1 cellular context compared by ENCODE assay signal in the genomic region with DNA sequence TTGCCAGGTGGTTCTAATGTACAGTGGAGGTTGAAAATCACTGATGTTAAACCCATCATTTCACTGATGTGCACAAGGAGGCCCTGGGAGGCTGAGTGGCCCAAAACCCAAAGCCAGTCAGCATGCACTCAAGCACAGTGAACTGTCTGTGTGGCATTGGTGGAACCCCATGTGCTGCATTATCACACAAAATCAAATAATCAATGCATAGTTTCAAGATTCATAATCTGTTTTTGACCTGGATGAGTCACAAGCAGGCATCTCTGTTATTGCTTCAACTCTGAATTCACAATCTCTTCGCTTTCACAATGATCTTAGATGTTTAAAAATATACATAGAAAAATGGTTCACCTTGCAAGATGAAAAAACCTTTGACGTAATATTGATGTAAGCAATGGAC.
A peak's percentile ranks its signal among the peaks of the same experiment; 100 is the strongest.
TF ChIP-seq lines count a peak whose summit lies in the region.

No MANE protein-coding gene starts in this region.

TF ChIP-seq in SK-N-SH, 30 proteins besides CTCF, POLR2A, EP300 and RAD21:
- TF ChIP-seq FOXJ3 (CRISPR knock-in tag; IDR thresholded peaks at IDR 0.05) (no peak), RFX5 (IDR thresholded peaks at IDR 0.05; ENCODE audit: low read length) (no peak), YY1 (IDR thresholded peaks at IDR 0.05; ENCODE audit: low read depth) (no peak), SIN3A (IDR thresholded peaks at IDR 0.05; ENCODE audit: borderline replicate concordance, low read depth, low read length) (no peak), POLR2AphosphoS5 (IDR thresholded peaks at IDR 0.05; ENCODE audit: low read depth, low read length) (no peak), GABPA (IDR thresholded peaks at IDR 0.05; ENCODE audit: low read depth) (no peak), FOXM1 (IDR thresholded peaks at IDR 0.05; ENCODE audit: low read depth) (no peak), NRF1 (IDR thresholded peaks at IDR 0.05; ENCODE audit: low read depth, low read length) (no peak), GATA2 (CRISPR knock-in tag; IDR thresholded peaks at IDR 0.05) (no peak), TEAD4 (IDR thresholded peaks at IDR 0.05; ENCODE audit: borderline replicate concordance, insufficient read depth) (0 out of 2 replicates have a peak, but pooled peaks have one; percentile 14), SMC3 (IDR thresholded peaks at IDR 0.05; ENCODE audit: low read depth, low read length) (no peak), CHD2 (IDR thresholded peaks at IDR 0.05; ENCODE audit: low read length, partially characterized antibody) (no peak), EZH2phosphoT487 (IDR thresholded peaks at IDR 0.05; ENCODE audit: borderline replicate concordance, low read depth) (no peak), NFIC (IDR thresholded peaks at IDR 0.05; ENCODE audit: borderline replicate concordance) (no peak), MEF2A (IDR thresholded peaks at IDR 0.05; ENCODE audit: borderline replicate concordance, low read depth) (no peak), TCF12 (IDR thresholded peaks at IDR 0.05) (peak; percentile 58), TAF1 (IDR thresholded peaks at IDR 0.05; ENCODE audit: borderline replicate concordance, low read depth, low read length) (no peak), RXRA (IDR thresholded peaks at IDR 0.05; ENCODE audit: borderline replicate concordance, low read depth) (peak; percentile 53; the same call in 1 of the 2 replicates), JUND (IDR thresholded peaks at IDR 0.05) (peak; percentile 61), RCOR1 (IDR thresholded peaks at IDR 0.05; ENCODE audit: low read length) (no peak), ELF1 (IDR thresholded peaks at IDR 0.05) (no peak), FOSL2 (IDR thresholded peaks at IDR 0.05; ENCODE audit: borderline replicate concordance, low read depth) (peak; percentile 60), MXI1 (IDR thresholded peaks at IDR 0.05; ENCODE audit: low read depth, low read length) (no peak)
- TF ChIP-seq, protein P1, sequence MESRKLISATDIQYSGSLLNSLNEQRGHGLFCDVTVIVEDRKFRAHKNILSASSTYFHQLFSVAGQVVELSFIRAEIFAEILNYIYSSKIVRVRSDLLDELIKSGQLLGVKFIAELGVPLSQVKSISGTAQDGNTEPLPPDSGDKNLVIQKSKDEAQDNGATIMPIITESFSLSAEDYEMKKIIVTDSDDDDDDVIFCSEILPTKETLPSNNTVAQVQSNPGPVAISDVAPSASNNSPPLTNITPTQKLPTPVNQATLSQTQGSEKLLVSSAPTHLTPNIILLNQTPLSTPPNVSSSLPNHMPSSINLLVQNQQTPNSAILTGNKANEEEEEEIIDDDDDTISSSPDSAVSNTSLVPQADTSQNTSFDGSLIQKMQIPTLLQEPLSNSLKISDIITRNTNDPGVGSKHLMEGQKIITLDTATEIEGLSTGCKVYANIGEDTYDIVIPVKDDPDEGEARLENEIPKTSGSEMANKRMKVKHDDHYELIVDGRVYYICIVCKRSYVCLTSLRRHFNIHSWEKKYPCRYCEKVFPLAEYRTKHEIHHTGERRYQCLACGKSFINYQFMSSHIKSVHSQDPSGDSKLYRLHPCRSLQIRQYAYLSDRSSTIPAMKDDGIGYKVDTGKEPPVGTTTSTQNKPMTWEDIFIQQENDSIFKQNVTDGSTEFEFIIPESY (IDR thresholded peaks at IDR 0.05; ENCODE audit: borderline replicate concordance, low read depth): no peak
- TF ChIP-seq, protein P2, sequence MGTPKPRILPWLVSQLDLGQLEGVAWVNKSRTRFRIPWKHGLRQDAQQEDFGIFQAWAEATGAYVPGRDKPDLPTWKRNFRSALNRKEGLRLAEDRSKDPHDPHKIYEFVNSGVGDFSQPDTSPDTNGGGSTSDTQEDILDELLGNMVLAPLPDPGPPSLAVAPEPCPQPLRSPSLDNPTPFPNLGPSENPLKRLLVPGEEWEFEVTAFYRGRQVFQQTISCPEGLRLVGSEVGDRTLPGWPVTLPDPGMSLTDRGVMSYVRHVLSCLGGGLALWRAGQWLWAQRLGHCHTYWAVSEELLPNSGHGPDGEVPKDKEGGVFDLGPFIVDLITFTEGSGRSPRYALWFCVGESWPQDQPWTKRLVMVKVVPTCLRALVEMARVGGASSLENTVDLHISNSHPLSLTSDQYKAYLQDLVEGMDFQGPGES (IDR thresholded peaks at IDR 0.05; ENCODE audit: low read depth, low read length): no peak
- TF ChIP-seq, protein P3, sequence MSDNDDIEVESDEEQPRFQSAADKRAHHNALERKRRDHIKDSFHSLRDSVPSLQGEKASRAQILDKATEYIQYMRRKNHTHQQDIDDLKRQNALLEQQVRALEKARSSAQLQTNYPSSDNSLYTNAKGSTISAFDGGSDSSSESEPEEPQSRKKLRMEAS (IDR thresholded peaks at IDR 0.05; ENCODE audit: low read depth): 0 out of 2 replicates have a peak, but pooled peaks have one; percentile 20
- TF ChIP-seq, protein P4, sequence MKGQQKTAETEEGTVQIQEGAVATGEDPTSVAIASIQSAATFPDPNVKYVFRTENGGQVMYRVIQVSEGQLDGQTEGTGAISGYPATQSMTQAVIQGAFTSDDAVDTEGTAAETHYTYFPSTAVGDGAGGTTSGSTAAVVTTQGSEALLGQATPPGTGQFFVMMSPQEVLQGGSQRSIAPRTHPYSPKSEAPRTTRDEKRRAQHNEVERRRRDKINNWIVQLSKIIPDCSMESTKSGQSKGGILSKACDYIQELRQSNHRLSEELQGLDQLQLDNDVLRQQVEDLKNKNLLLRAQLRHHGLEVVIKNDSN (IDR thresholded peaks at IDR 0.05; ENCODE audit: borderline replicate concordance, low read depth): no peak
- TF ChIP-seq, protein P5, sequence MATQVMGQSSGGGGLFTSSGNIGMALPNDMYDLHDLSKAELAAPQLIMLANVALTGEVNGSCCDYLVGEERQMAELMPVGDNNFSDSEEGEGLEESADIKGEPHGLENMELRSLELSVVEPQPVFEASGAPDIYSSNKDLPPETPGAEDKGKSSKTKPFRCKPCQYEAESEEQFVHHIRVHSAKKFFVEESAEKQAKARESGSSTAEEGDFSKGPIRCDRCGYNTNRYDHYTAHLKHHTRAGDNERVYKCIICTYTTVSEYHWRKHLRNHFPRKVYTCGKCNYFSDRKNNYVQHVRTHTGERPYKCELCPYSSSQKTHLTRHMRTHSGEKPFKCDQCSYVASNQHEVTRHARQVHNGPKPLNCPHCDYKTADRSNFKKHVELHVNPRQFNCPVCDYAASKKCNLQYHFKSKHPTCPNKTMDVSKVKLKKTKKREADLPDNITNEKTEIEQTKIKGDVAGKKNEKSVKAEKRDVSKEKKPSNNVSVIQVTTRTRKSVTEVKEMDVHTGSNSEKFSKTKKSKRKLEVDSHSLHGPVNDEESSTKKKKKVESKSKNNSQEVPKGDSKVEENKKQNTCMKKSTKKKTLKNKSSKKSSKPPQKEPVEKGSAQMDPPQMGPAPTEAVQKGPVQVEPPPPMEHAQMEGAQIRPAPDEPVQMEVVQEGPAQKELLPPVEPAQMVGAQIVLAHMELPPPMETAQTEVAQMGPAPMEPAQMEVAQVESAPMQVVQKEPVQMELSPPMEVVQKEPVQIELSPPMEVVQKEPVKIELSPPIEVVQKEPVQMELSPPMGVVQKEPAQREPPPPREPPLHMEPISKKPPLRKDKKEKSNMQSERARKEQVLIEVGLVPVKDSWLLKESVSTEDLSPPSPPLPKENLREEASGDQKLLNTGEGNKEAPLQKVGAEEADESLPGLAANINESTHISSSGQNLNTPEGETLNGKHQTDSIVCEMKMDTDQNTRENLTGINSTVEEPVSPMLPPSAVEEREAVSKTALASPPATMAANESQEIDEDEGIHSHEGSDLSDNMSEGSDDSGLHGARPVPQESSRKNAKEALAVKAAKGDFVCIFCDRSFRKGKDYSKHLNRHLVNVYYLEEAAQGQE (IDR thresholded peaks at IDR 0.05; ENCODE audit: low read depth, low read length): no peak
- TF ChIP-seq, protein P6, sequence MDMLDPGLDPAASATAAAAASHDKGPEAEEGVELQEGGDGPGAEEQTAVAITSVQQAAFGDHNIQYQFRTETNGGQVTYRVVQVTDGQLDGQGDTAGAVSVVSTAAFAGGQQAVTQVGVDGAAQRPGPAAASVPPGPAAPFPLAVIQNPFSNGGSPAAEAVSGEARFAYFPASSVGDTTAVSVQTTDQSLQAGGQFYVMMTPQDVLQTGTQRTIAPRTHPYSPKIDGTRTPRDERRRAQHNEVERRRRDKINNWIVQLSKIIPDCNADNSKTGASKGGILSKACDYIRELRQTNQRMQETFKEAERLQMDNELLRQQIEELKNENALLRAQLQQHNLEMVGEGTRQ (IDR thresholded peaks at IDR 0.05; ENCODE audit: borderline replicate concordance, low read depth, low read length): no peak
- TF ChIP-seq, protein P7, sequence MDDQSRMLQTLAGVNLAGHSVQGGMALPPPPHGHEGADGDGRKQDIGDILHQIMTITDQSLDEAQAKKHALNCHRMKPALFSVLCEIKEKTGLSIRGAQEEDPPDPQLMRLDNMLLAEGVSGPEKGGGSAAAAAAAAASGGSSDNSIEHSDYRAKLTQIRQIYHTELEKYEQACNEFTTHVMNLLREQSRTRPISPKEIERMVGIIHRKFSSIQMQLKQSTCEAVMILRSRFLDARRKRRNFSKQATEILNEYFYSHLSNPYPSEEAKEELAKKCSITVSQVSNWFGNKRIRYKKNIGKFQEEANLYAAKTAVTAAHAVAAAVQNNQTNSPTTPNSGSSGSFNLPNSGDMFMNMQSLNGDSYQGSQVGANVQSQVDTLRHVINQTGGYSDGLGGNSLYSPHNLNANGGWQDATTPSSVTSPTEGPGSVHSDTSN (IDR thresholded peaks at IDR 0.05): peak; percentile 36; the same call in 1 of the 2 replicates
TF ChIP-seq in SK-N-SH: peak in this region for 7.
